Comparison of ENCODE assay signal across 9 cellular contexts in genomic region chr3:194133661-194134230, GRCh38. TPM values are rescaled to one million over a fixed set of nuclear protein-coding genes. Genes with fewer than 3 reads are reported as not detected.
A peak's percentile ranks its signal among the peaks of the same experiment; 100 is the strongest.
DNase-seq lines count a peak whose midpoint lies in the region; ATAC-seq, FAIRE-seq and TF ChIP-seq lines count a peak whose summit lies in the region.
"Had no signal": no experiment of that assay in that cellular context is flagged by ENCODE, and none has a peak within 500 bp of the region (broad histone marks: within the 10 kb centered on the region; RNA-seq: fewer than 3 reads in every experiment).

No MANE protein-coding gene starts in this region.

- FAIRE-seq in astrocyte (lab: Jason Lieb, UNC) (no peak), small intestine (lab: Jason Lieb, UNC) (no peak)
- FAIRE-seq: frontal cortex had no signal

- peaks cover 11% of the 10 kb centered on the region for H4K20me1 ChIP-seq in astrocyte (ENCODE audit: insufficient read depth, low read length)

- H3K27me3 Mint-ChIP-seq in astrocyte (ENCODE audit: low read depth, unreplicated experiment), result peaks cover 35% of the 10 kb centered on the region

- H3K4me3 ChIP-seq in astrocyte (ENCODE audit: insufficient read depth, low read depth, low read length) (peak overlapping the region; percentile 41), small intestine (ENCODE audit: low read depth in 1 of 2, low read length in 2 of 2) (peak overlapping the region in 1 of 2 donors; percentile 65)

- peak; percentile 33 to 47 for DNase-seq in SHP77 (lab: John Stamatoyannopoulos, UW)
- no peak for DNase-seq in SHP77 treated with DMSO at 0.1 percent for 48 hours (lab: John Stamatoyannopoulos, UW)
- peak; percentile 85 for DNase-seq in NCI-H69 (lab: John Stamatoyannopoulos, UW)
- DNase-seq in astrocyte (ENCODE audit: low read depth), result peak; percentile 72
- peak; percentile 47 for DNase-seq in iPS-NIHi7 (ENCODE audit: extremely low spot score)
- DNase-seq in small intestine, result peak; percentile 37
- DNase-seq in activated CD4-positive, CD25-positive, alpha-beta regulatory T cell (lab: John Stamatoyannopoulos, UW), result no peak

- H3K27ac ChIP-seq in astrocyte (ENCODE audit: low read depth, low read length) (peak overlapping the region; percentile 59), small intestine (ENCODE audit: low read depth in 1 of 2, low read length in 1 of 2) (peak overlapping the region; percentile 50 to 52)

- H3K4me3 Mint-ChIP-seq in astrocyte (ENCODE audit: unreplicated experiment), result peak overlapping the region; percentile 69

- H3K4me1 ChIP-seq in astrocyte (ENCODE audit: insufficient read depth, low read length) (peaks cover 49% of the 10 kb centered on the region), small intestine (ENCODE audit: control insufficient read depth in 2 of 2, insufficient read depth in 1 of 2, low read depth in 1 of 2, low read length in 1 of 2) (peaks cover 9 to 14% of the 10 kb centered on the region in 2 donors)

- H2AFZ ChIP-seq in astrocyte (ENCODE audit: low read depth, low read length), result peak overlapping the region; percentile 49

- H3K27ac Mint-ChIP-seq in astrocyte (ENCODE audit: unreplicated experiment), result peak overlapping the region; percentile 98

- peaks cover 33% of the 10 kb centered on the region for H3K4me1 Mint-ChIP-seq in astrocyte (ENCODE audit: low read depth, unreplicated experiment)

- no peaks in the 10 kb centered on the region for H3K36me3 ChIP-seq in astrocyte (ENCODE audit: insufficient read depth, low read length)
- no peaks in the 10 kb centered on the region for H3K36me3 ChIP-seq in small intestine (ENCODE audit: control insufficient read depth in 2 of 2, insufficient read depth in 2 of 2, low read length in 2 of 2)

- H3K27me3 ChIP-seq in astrocyte (ENCODE audit: insufficient read depth, low read length) (peaks cover 28% of the 10 kb centered on the region), small intestine (ENCODE audit: control insufficient read depth in 2 of 2, insufficient read depth in 2 of 2, low read length in 2 of 2) (no peaks in the 10 kb centered on the region)

- H3K79me2 ChIP-seq in astrocyte (ENCODE audit: insufficient read depth, low read length), result peaks cover 21% of the 10 kb centered on the region

- H3K9ac ChIP-seq in astrocyte (ENCODE audit: low read length), result peak overlapping the region; percentile 80

- H3K36me3 Mint-ChIP-seq in astrocyte (ENCODE audit: low read depth, unreplicated experiment), result peaks cover 6% of the 10 kb centered on the region

- H3K4me2 ChIP-seq in astrocyte (ENCODE audit: low read length), result peak overlapping the region; percentile 82

- H3K9me3 ChIP-seq in astrocyte (ENCODE audit: insufficient read depth, low read depth, low read length) (no peaks in the 10 kb centered on the region), small intestine (ENCODE audit: control insufficient read depth, low read depth) (no peaks in the 10 kb centered on the region)

- H3K9me3 Mint-ChIP-seq in astrocyte (ENCODE audit: unreplicated experiment), result no peaks in the 10 kb centered on the region

- ATAC-seq in GM18873 (IDR thresholded peaks at IDR 0.05; ENCODE audit: low FRiP score, unreplicated experiment), result no peak

- TF ChIP-seq CTCF in astrocyte (IDR thresholded peaks at IDR 0.05; ENCODE audit: insufficient read depth, low read depth, low read length), result no peak

- 3 to 4% (median 3%) methylated on average over 17 to 41 of the region's 41 CpGs for WGBS in small intestine, 3 donors

RNA-seq across cellular contexts. Expression of gene HES1, which starts 2.2 kb away (rescaled TPM):
- total RNA-seq in astrocyte, result 44.6 and 46.5 TPM in 2 replicates
- polyA plus RNA-seq in small intestine, result 10 to 100 TPM; 12.3 to 38.1 (median 17.0) TPM

Comparison
In these comparisons a context has a peak if more than half of its experiments do, and no peak if none do; other contexts are left out.
1. DNase-seq: peak in SHP77 (2 of 2), NCI-H69 (single experiment), astrocyte (single experiment), iPS-NIHi7 (single experiment) and small intestine (single experiment); none in SHP77 treated with DMSO at 0.1 percent for 48 hours (single experiment) and activated CD4-positive, CD25-positive, alpha-beta regulatory T cell (0 of 4).